In genomic region chr1:183871568-183871967, GRCh38 we compare ENCODE assay signal across 12 cellular contexts.
DNase-seq lines count a peak whose midpoint lies in the region; ATAC-seq, FAIRE-seq and TF ChIP-seq lines count a peak whose summit lies in the region.
"Had no signal": no experiment of that assay in that cellular context is flagged by ENCODE, and none has a peak within 500 bp of the region (broad histone marks: within the 10 kb centered on the region; RNA-seq: fewer than 3 reads in every experiment).

No MANE protein-coding gene starts in this region.

- POLR2A ChIA-PET in GM12878 (lab: Charles Lee), result interaction anchor here (1.3 kb wide), 1 partner anchor 22 kb away, joined by 3 read pairs; no protein-coding TSS in a partner anchor

- no peaks in the 10 kb centered on the region for H3K9me3 ChIP-seq in GM12878 (replicated peaks; ENCODE audit: control insufficient read depth, insufficient read depth, low read length)
- H3K9me3 ChIP-seq in kidney (ENCODE audit: control insufficient read depth in 1 of 2, low read length in 2 of 2), result no peaks in the 10 kb centered on the region
- no peaks in the 10 kb centered on the region for H3K9me3 ChIP-seq in gastrocnemius medialis
- H3K9me3 ChIP-seq in MM.1S (replicated peaks; ENCODE audit: insufficient read depth, low read length), result no peaks in the 10 kb centered on the region

- H3K27me3 ChIP-seq in GM12878 (replicated peaks in 1 of 2; ENCODE audit: control insufficient read depth in 2 of 2, insufficient read depth in 2 of 2, low read length in 1 of 2), result no peaks in the 10 kb centered on the region
- H3K27me3 ChIP-seq in gastrocnemius medialis, result no peaks in the 10 kb centered on the region
- no peaks in the 10 kb centered on the region for H3K27me3 ChIP-seq in MM.1S (replicated peaks; ENCODE audit: insufficient read depth, low read length)

- TF ChIP-seq EP300 in GM12878 (IDR thresholded peaks at IDR 0.05; ENCODE audit: borderline replicate concordance in 1 of 2, control insufficient read depth in 1 of 2, low read depth in 2 of 2, low read length in 2 of 2), result no peak

- no peak overlapping the region for H3K4me3 Mint-ChIP-seq in activated naive CD4-positive, alpha-beta T cell treated with anti-CD3 and anti-CD28 coated beads for 36 hours

- FAIRE-seq in GM19239 (lab: Jason Lieb, UNC) (peak; percentile 52), GM12878 (lab: Jason Lieb, UNC) (peak; percentile 13), kidney (lab: Jason Lieb, UNC) (no peak), urothelium cell line (lab: Jason Lieb, UNC) (no peak)

- DNase-seq in GM19239 (ENCODE audit: insufficient read length, low spot score) (no peak), GM12878 (ENCODE audit: low read depth, low spot score) (no peak), kidney (no peak), gastrocnemius medialis (no peak), COLO829 (ENCODE audit: low spot score) (no peak), urothelium cell line (ENCODE audit: low spot score) (no peak), MM.1S (no peak)
- no peak for DNase-seq in activated naive CD4-positive, alpha-beta T cell treated with anti-CD3 and anti-CD28 coated beads for 36 hours
- DNase-seq: GOT3, NCI-H446 treated with DMSO at 0.1 percent for 48 hours, RPMI8226 had no signal

- H3K27me3 Mint-ChIP-seq in activated naive CD4-positive, alpha-beta T cell treated with anti-CD3 and anti-CD28 coated beads for 36 hours (ENCODE audit: low read depth), result no peaks in the 10 kb centered on the region

- H3K36me3 Mint-ChIP-seq in activated naive CD4-positive, alpha-beta T cell treated with anti-CD3 and anti-CD28 coated beads for 36 hours (ENCODE audit: low read depth), result no peaks in the 10 kb centered on the region

- no peak for TF ChIP-seq RAD21 in GM12878 (IDR thresholded peaks at IDR 0.05; ENCODE audit: insufficient read depth, low read depth, low read length)

- WGBS in GM12878 (ENCODE audit: insufficient coverage, insufficient replicate concordance, low lambda C conversion rate, missing lambda C conversion rate), result 87% methylated on average over 3 of the region's 3 CpGs

- no peaks in the 10 kb centered on the region for H3F3A ChIP-seq in MM.1S (ENCODE audit: insufficient read depth, low read length)

- no TSS peak for BruUV-seq in GM12878 (replicated peaks; lab: Mats Ljungman, UMichigan)

- no peak overlapping the region for H2AFZ ChIP-seq in GM12878 (ENCODE audit: control insufficient read depth, low read depth, low read length)
- H2AFZ ChIP-seq in MM.1S (ENCODE audit: low read length), result no peak overlapping the region

- ATAC-seq in GM12878 (no peak), gastrocnemius medialis (no peak)
- ATAC-seq: activated naive CD4-positive, alpha-beta T cell treated with anti-CD3 and anti-CD28 coated beads, Interleukin-2, amount 50 U/mL, for 72 hours had no signal

- no peaks in the 10 kb centered on the region for H3K9me3 Mint-ChIP-seq in activated naive CD4-positive, alpha-beta T cell treated with anti-CD3 and anti-CD28 coated beads for 36 hours

- SMC1A ChIA-PET in GM12878 (lab: Charles Lee; ENCODE audit: uncharacterized antibody, unreplicated experiment), result interaction anchor here (0.9 to 1.0 kb wide), 4 partner anchors 13 to 176 kb away, joined by 3 to 4 read pairs (median 4); no protein-coding TSS in a partner anchor

- H3K4me3 ChIP-seq in GM12878 (no peak overlapping the region), kidney (ENCODE audit: low read length in 2 of 2) (no peak overlapping the region), gastrocnemius medialis (no peak overlapping the region), MM.1S (ENCODE audit: low read length) (no peak overlapping the region)

- no peaks in the 10 kb centered on the region for H4K20me1 ChIP-seq in GM12878 (ENCODE audit: control insufficient read depth, insufficient read depth)
- no peaks in the 10 kb centered on the region for H4K20me1 ChIP-seq in MM.1S (ENCODE audit: insufficient read depth, low read length)

- peaks cover 19% of the 10 kb centered on the region for H3K4me1 Mint-ChIP-seq in activated naive CD4-positive, alpha-beta T cell treated with anti-CD3 and anti-CD28 coated beads for 36 hours (ENCODE audit: low read depth)

- TF ChIP-seq POLR2A in GM12878 (IDR thresholded peaks at IDR 0.05; ENCODE audit: low read depth, low read length) (no peak), gastrocnemius medialis (IDR thresholded peaks at IDR 0.05) (no peak)

- H3K36me3 ChIP-seq in GM12878 (ENCODE audit: control insufficient read depth in 2 of 2, insufficient read depth in 2 of 2, low read length in 1 of 2), result peaks cover 4 to 9% of the 10 kb centered on the region in 2 experiments; a peak in 2 of 4 replicates
- H3K36me3 ChIP-seq in kidney (ENCODE audit: control insufficient read depth in 1 of 2, insufficient read depth in 2 of 2, low read length in 2 of 2), result peaks cover 0 to 7% of the 10 kb centered on the region in 2 donors
- no peaks in the 10 kb centered on the region for H3K36me3 ChIP-seq in gastrocnemius medialis
- H3K36me3 ChIP-seq in MM.1S (replicated peaks; ENCODE audit: insufficient read depth, low read length), result no peaks in the 10 kb centered on the region

- H3K4me1 ChIP-seq in GM12878 (ENCODE audit: control insufficient read depth, insufficient read depth, low read length) (peaks cover 4% of the 10 kb centered on the region; the same call in 1 of the 2 replicates), kidney (ENCODE audit: control insufficient read depth in 1 of 2, insufficient read depth in 1 of 2, low read depth in 1 of 2, low read length in 2 of 2) (peaks cover 6 to 14% of the 10 kb centered on the region in 2 donors), gastrocnemius medialis (peaks cover 7 to 39% of the 10 kb centered on the region in 2 donors), MM.1S (ENCODE audit: low read length) (peaks cover 12% of the 10 kb centered on the region; the same call in 1 of the 2 replicates)

- RAD21 ChIA-PET in GM12878 (lab: Charles Lee; ENCODE audit: unreplicated experiment), result no interaction called here

- no peaks in the 10 kb centered on the region for H3K9me2 ChIP-seq in MM.1S (replicated peaks; ENCODE audit: insufficient read depth, low read length)

- CTCF ChIA-PET in GM12878 (lab: Yijun Ruan, JAX), result interaction anchor here (1.2 to 1.5 kb wide), 2 partner anchors 18 to 44 kb away, joined by 4 read pairs; no protein-coding TSS in a partner anchor
- CTCF ChIA-PET in activated naive CD4-positive, alpha-beta T cell treated with anti-CD3 and anti-CD28 coated beads for 36 hours (lab: Charles Lee), result interaction anchor here (0.9 kb wide), 1 partner anchor 819 kb away, joined by 3 read pairs; no protein-coding TSS in a partner anchor

- TF ChIP-seq CTCF in GM12878 (IDR thresholded peaks at IDR 0.05 in 2 of 3, conservative IDR thresholded peaks at IDR 0.05 in 1 of 3; ENCODE audit: control insufficient read depth in 2 of 3, extremely low read depth in 1 of 3, insufficient read depth in 1 of 3, low read depth in 3 of 3, low read length in 3 of 3) (no peak), kidney (IDR thresholded peaks at IDR 0.05; ENCODE audit: borderline replicate concordance, extremely low read depth, insufficient read depth) (no peak), gastrocnemius medialis (IDR thresholded peaks at IDR 0.05 in 4 of 5, conservative IDR thresholded peaks at IDR 0.05 in 1 of 5) (no peak), MM.1S (IDR thresholded peaks at IDR 0.05; ENCODE audit: low read length) (no peak)

- H3K27ac ChIP-seq in GM12878 (ENCODE audit: control insufficient read depth, insufficient read depth), result 0 out of 2 replicates have a peak overlapping the region, but pooled peaks have one; percentile 27
- H3K27ac ChIP-seq in kidney (ENCODE audit: low read depth in 2 of 2, low read length in 2 of 2), result peak overlapping the region; percentile 15 to 26
- peak overlapping the region; percentile 61 to 72 (median 70) for H3K27ac ChIP-seq in gastrocnemius medialis
- no peak overlapping the region for H3K27ac ChIP-seq in MM.1S (ENCODE audit: low read length)

- H3K9ac ChIP-seq in GM12878 (ENCODE audit: control insufficient read depth, insufficient read depth, low read length) (no peak overlapping the region), kidney (ENCODE audit: low read length in 2 of 2) (no peak overlapping the region), MM.1S (ENCODE audit: low read length) (no peak overlapping the region)

- in situ Hi-C loops in GM12878 (cut with MboI) (no loop called here), gastrocnemius medialis (cut with MboI; ENCODE audit: low sequenced_read_pairs in 4 of 4) (no loop called here)

- H3K79me2 ChIP-seq in GM12878 (ENCODE audit: control insufficient read depth, insufficient read depth, low read length) (peaks cover 5% of the 10 kb centered on the region), MM.1S (ENCODE audit: low read length) (no peaks in the 10 kb centered on the region)

- intact Hi-C loops in GM12878 (cut with micrococcal nuclease; ENCODE audit: unreplicated experiment), result no loop called here
- intact Hi-C loops in kidney (cut with DNase I), result no loop called here
- intact Hi-C loops in gastrocnemius medialis (cut with DNase I; ENCODE audit: low total_unique reads), result no loop called here
- intact Hi-C loops in activated naive CD4-positive, alpha-beta T cell treated with anti-CD3 and anti-CD28 coated beads for 36 hours (cut with micrococcal nuclease), result no loop called here

- H3K27ac Mint-ChIP-seq in activated naive CD4-positive, alpha-beta T cell treated with anti-CD3 and anti-CD28 coated beads for 36 hours, result no peak overlapping the region

- H3K4me2 ChIP-seq in GM12878 (ENCODE audit: control insufficient read depth, insufficient read depth), result no peak overlapping the region
- H3K4me2 ChIP-seq in MM.1S (ENCODE audit: low read depth, low read length), result no peak overlapping the region

TF ChIP-seq in GM12878, 131 proteins besides CTCF, POLR2A, EP300 and RAD21 (continues in another document):
- no peak for TF ChIP-seq RELB (IDR thresholded peaks at IDR 0.05; ENCODE audit: low read depth)
- no peak for TF ChIP-seq POU2F2 (IDR thresholded peaks at IDR 0.05; ENCODE audit: borderline replicate concordance, low read depth, low read length)
- no peak for TF ChIP-seq MEF2B (IDR thresholded peaks at IDR 0.05; ENCODE audit: partially characterized antibody, poor library complexity, severe bottlenecking)
- no peak for TF ChIP-seq ZNF207 (IDR thresholded peaks at IDR 0.05; ENCODE audit: borderline replicate concordance)
